6 cellular contexts compared by ENCODE assay signal in genomic region chrX:49185062-49185394, GRCh38.
DNase-seq lines count a peak whose midpoint lies in the region; ATAC-seq lines count a peak whose summit lies in the region.

No MANE protein-coding gene starts in this region.

- H3K36me3 ChIP-seq in effector memory CD4-positive, alpha-beta T cell (ENCODE audit: control insufficient read depth, insufficient read depth, low read length), result peaks cover 3% of the 10 kb centered on the region

- peak overlapping the region; percentile 25 for H3K4me3 ChIP-seq in effector memory CD4-positive, alpha-beta T cell (ENCODE audit: insufficient read depth, low read depth, low read length, poor library complexity, severe bottlenecking)

- peak overlapping the region; percentile 81 for H3K4me3 Mint-ChIP-seq in stimulated activated effector memory CD8-positive, alpha-beta T cell treated with anti-CD3 and anti-CD28 coated beads, Interleukin-12 subunit alpha, Interleukin-12 subunit beta, amount 100 ng/mL, for 72 hours

- no peaks in the 10 kb centered on the region for H3K9me3 Mint-ChIP-seq in stimulated activated effector memory CD8-positive, alpha-beta T cell treated with anti-CD3 and anti-CD28 coated beads, Interleukin-12 subunit alpha, Interleukin-12 subunit beta, amount 100 ng/mL, for 72 hours

- H3K4me1 ChIP-seq in effector memory CD4-positive, alpha-beta T cell (ENCODE audit: control insufficient read depth, insufficient read depth, low read length, poor library complexity, severe bottlenecking), result no peaks in the 10 kb centered on the region

- H3K27ac ChIP-seq in effector memory CD4-positive, alpha-beta T cell (ENCODE audit: insufficient read depth, low read length, poor library complexity, severe bottlenecking), result peak overlapping the region; percentile 32

- H3K4me1 Mint-ChIP-seq in stimulated activated effector memory CD8-positive, alpha-beta T cell treated with anti-CD3 and anti-CD28 coated beads, Interleukin-12 subunit alpha, Interleukin-12 subunit beta, amount 100 ng/mL, for 72 hours, result peaks cover 25% of the 10 kb centered on the region

- H3K9me3 ChIP-seq in effector memory CD4-positive, alpha-beta T cell (ENCODE audit: control insufficient read depth, low read length), result no peaks in the 10 kb centered on the region

- H3K36me3 Mint-ChIP-seq in stimulated activated effector memory CD8-positive, alpha-beta T cell treated with anti-CD3 and anti-CD28 coated beads, Interleukin-12 subunit alpha, Interleukin-12 subunit beta, amount 100 ng/mL, for 72 hours, result peaks cover 37% of the 10 kb centered on the region

- no peaks in the 10 kb centered on the region for H3K27me3 ChIP-seq in effector memory CD4-positive, alpha-beta T cell (replicated peaks; ENCODE audit: control insufficient read depth, insufficient read depth, low read length, poor library complexity, severe bottlenecking)

- peak overlapping the region; percentile 32 for H3K27ac Mint-ChIP-seq in stimulated activated effector memory CD8-positive, alpha-beta T cell treated with anti-CD3 and anti-CD28 coated beads, Interleukin-12 subunit alpha, Interleukin-12 subunit beta, amount 100 ng/mL, for 72 hours

- no peak for ATAC-seq in stimulated activated effector memory CD8-positive, alpha-beta T cell treated with anti-CD3 and anti-CD28 coated beads, Interleukin-12 subunit alpha, Interleukin-12 subunit beta, amount 100 ng/mL, for 72 hours

- DNase-seq in DMS53 (lab: John Stamatoyannopoulos, UW) (peak; percentile 62), DMS53 treated with DMSO at 0.1 percent for 48 hours (lab: John Stamatoyannopoulos, UW; ENCODE audit: unreplicated experiment) (no peak), AG20443 (ENCODE audit: low spot score) (no peak), NCI-H1105 treated with DMSO at 0.1 percent for 48 hours (lab: John Stamatoyannopoulos, UW) (no peak)
- no peak for DNase-seq in effector memory CD4-positive, alpha-beta T cell
- no peak for DNase-seq in stimulated activated effector memory CD8-positive, alpha-beta T cell treated with anti-CD3 and anti-CD28 coated beads, Interleukin-12 subunit alpha, Interleukin-12 subunit beta, amount 100 ng/mL, for 72 hours (ENCODE audit: low spot score in 2 of 2)
